In genomic region chr6:56749632-56750151, GRCh38 we compare ENCODE assay signal across 10 cellular contexts.
A peak's percentile ranks its signal among the peaks of the same experiment; 100 is the strongest.
DNase-seq lines count a peak whose midpoint lies in the region; ATAC-seq and TF ChIP-seq lines count a peak whose summit lies in the region.
"Had no signal": no experiment of that assay in that cellular context is flagged by ENCODE, and none has a peak within 500 bp of the region (broad histone marks: within the 10 kb centered on the region; RNA-seq: fewer than 3 reads in every experiment).

No MANE protein-coding gene starts in this region.

- peaks cover 11% of the 10 kb centered on the region for H3K4me1 Mint-ChIP-seq in activated CD4-positive, alpha-beta T cell treated with anti-CD3 and anti-CD28 coated beads, Interleukin-2, amount 10 ng/mL, durations not matched to agents 24 days and 14 days
- peaks cover 2% of the 10 kb centered on the region for H3K4me1 Mint-ChIP-seq in activated CD4-positive, alpha-beta T cell treated with anti-CD3 and anti-CD28 coated beads, Interleukin-2, amount 10 ng/mL, durations not matched to agents 7 days and 5 days

- no peaks in the 10 kb centered on the region for H3K36me3 Mint-ChIP-seq in activated CD4-positive, alpha-beta T cell treated with anti-CD3 and anti-CD28 coated beads, Interleukin-2, amount 10 ng/mL, durations not matched to agents 24 days and 14 days (ENCODE audit: low read depth)
- H3K36me3 Mint-ChIP-seq in activated CD4-positive, alpha-beta T cell treated with anti-CD3 and anti-CD28 coated beads, Interleukin-2, amount 10 ng/mL, durations not matched to agents 7 days and 5 days (ENCODE audit: low read depth): no peaks in the 10 kb centered on the region

- H3K9me3 Mint-ChIP-seq in activated CD4-positive, alpha-beta T cell treated with anti-CD3 and anti-CD28 coated beads, Interleukin-2, amount 10 ng/mL, durations not matched to agents 24 days and 14 days: no peaks in the 10 kb centered on the region
- no peaks in the 10 kb centered on the region for H3K9me3 Mint-ChIP-seq in activated CD4-positive, alpha-beta T cell treated with anti-CD3 and anti-CD28 coated beads, Interleukin-2, amount 10 ng/mL, durations not matched to agents 7 days and 5 days

- POLR2A ChIA-PET in activated CD4-positive, alpha-beta T cell treated with anti-CD3 and anti-CD28 coated beads, Interleukin-2, amount 10 ng/mL, durations not matched to agents 7 days and 5 days (lab: Charles Lee): no interaction called here

- H3K27ac ChIP-seq in SJSA1: peak overlapping the region; percentile 44

- H3K27me3 ChIP-seq in SJSA1 (replicated peaks): no peaks in the 10 kb centered on the region

- H3K9me3 ChIP-seq in SJSA1 (replicated peaks): no peaks in the 10 kb centered on the region

- no peak for DNase-seq in activated CD4-positive, alpha-beta T cell treated with anti-CD3 and anti-CD28 coated beads, Interleukin-2, amount 10 ng/mL, durations not matched to agents 24 days and 14 days
- DNase-seq in activated CD4-positive, alpha-beta T cell treated with anti-CD3 and anti-CD28 coated beads, Interleukin-2, amount 10 ng/mL, durations not matched to agents 7 days and 5 days: no peak
- peak; percentile 69 to 77 for DNase-seq in SJSA1 (ENCODE audit: low read depth in 1 of 2, low spot score in 2 of 2)
- DNase-seq in fibroblast of pulmonary artery (ENCODE audit: low read depth): peak; percentile 69
- DNase-seq in stromal cell of bone marrow (ENCODE audit: low read depth): peak; percentile 73
- DNase-seq in lower leg skin (ENCODE audit: low spot score in 2 of 2): no peak
- DNase-seq in NCI-H2081 treated with DMSO at 0.1 percent for 48 hours (lab: John Stamatoyannopoulos, UW): no peak
- DNase-seq: retina; stimulated activated naive CD4-positive, alpha-beta T cell had no signal

- no peak overlapping the region for H3K4me3 Mint-ChIP-seq in activated CD4-positive, alpha-beta T cell treated with anti-CD3 and anti-CD28 coated beads, Interleukin-2, amount 10 ng/mL, durations not matched to agents 24 days and 14 days
- H3K4me3 Mint-ChIP-seq in activated CD4-positive, alpha-beta T cell treated with anti-CD3 and anti-CD28 coated beads, Interleukin-2, amount 10 ng/mL, durations not matched to agents 7 days and 5 days: no peak overlapping the region

- H3K4me1 ChIP-seq in SJSA1 (replicated peaks): peaks cover 59% of the 10 kb centered on the region

- H3K4me3 ChIP-seq in SJSA1 (no peak overlapping the region), fibroblast of pulmonary artery (replicated peaks; ENCODE audit: low read depth, low read length) (no peak overlapping the region), lower leg skin (ENCODE audit: low read depth, poor library complexity, severe bottlenecking) (no peak overlapping the region)

- peaks cover 2% of the 10 kb centered on the region for H3K27me3 Mint-ChIP-seq in activated CD4-positive, alpha-beta T cell treated with anti-CD3 and anti-CD28 coated beads, Interleukin-2, amount 10 ng/mL, durations not matched to agents 24 days and 14 days
- H3K27me3 Mint-ChIP-seq in activated CD4-positive, alpha-beta T cell treated with anti-CD3 and anti-CD28 coated beads, Interleukin-2, amount 10 ng/mL, durations not matched to agents 7 days and 5 days: peaks cover 3% of the 10 kb centered on the region

- ATAC-seq in HG03045 (IDR thresholded peaks at IDR 0.05; ENCODE audit: unreplicated experiment): no peak

- peaks cover 3% of the 10 kb centered on the region; the same call in 1 of the 2 replicates for H3K36me3 ChIP-seq in SJSA1

- intact Hi-C loops in activated CD4-positive, alpha-beta T cell treated with anti-CD3 and anti-CD28 coated beads, Interleukin-2, amount 10 ng/mL, durations not matched to agents 24 days and 14 days (cut with micrococcal nuclease): loop anchor here (10.0 kb wide), 1 partner anchor 115 kb away; no protein-coding TSS in a partner anchor
- intact Hi-C loops in lower leg skin (cut with DNase I; ENCODE audit: low total_unique reads): no loop called here

- no peak for TF ChIP-seq POLR2A in lower leg skin (IDR thresholded peaks at IDR 0.05)

- 84 to 88% methylated on average over 3 of the region's 3 CpGs for WGBS in lower leg skin, 2 donors

- no peak for TF ChIP-seq CTCF in fibroblast of pulmonary artery (IDR thresholded peaks at IDR 0.05; ENCODE audit: low read length, missing control alignments)
- no peak for TF ChIP-seq CTCF in lower leg skin (IDR thresholded peaks at IDR 0.05)

- CTCF ChIA-PET in activated CD4-positive, alpha-beta T cell treated with anti-CD3 and anti-CD28 coated beads, Interleukin-2, amount 10 ng/mL, durations not matched to agents 7 days and 5 days (lab: Charles Lee): no interaction called here

- H3K27ac Mint-ChIP-seq in activated CD4-positive, alpha-beta T cell treated with anti-CD3 and anti-CD28 coated beads, Interleukin-2, amount 10 ng/mL, durations not matched to agents 24 days and 14 days: peak overlapping the region; percentile 72
- no peak overlapping the region for H3K27ac Mint-ChIP-seq in activated CD4-positive, alpha-beta T cell treated with anti-CD3 and anti-CD28 coated beads, Interleukin-2, amount 10 ng/mL, durations not matched to agents 7 days and 5 days

Comparison
In these comparisons a context has a peak if more than half of its experiments do, and no peak if none do; other contexts are left out.
1. DNase-seq: peak in SJSA1 (2 of 2), fibroblast of pulmonary artery (single experiment) and stromal cell of bone marrow (single experiment); none in activated CD4-positive, alpha-beta T cell treated with anti-CD3 and anti-CD28 coated beads, Interleukin-2, amount 10 ng/mL, durations not matched to agents 24 days and 14 days (single experiment), activated CD4-positive, alpha-beta T cell treated with anti-CD3 and anti-CD28 coated beads, Interleukin-2, amount 10 ng/mL, durations not matched to agents 7 days and 5 days (single experiment), lower leg skin (0 of 2) and NCI-H2081 treated with DMSO at 0.1 percent for 48 hours (single experiment).